Comparison of ENCODE assay signal across 1 cellular context in genomic region chr6:158853072-158853871, GRCh38.
TF ChIP-seq lines count a peak whose summit lies in the region.

No MANE protein-coding gene starts in this region.

TF ChIP-seq in K562, 482 proteins besides CTCF, POLR2A, EP300 and RAD21 (continued from another document and continues in another):
- TF ChIP-seq NONO (IDR thresholded peaks at IDR 0.05; ENCODE audit: low read depth in 2 of 2, low read length in 1 of 2) = peak in 1 of 2 experiments; percentile 73; a peak in 1 of 4 replicates
- TF ChIP-seq SMAD3 (CRISPR knock-in tag; conservative IDR thresholded peaks at IDR 0.05) = 0 out of 2 replicates have a peak, but pooled peaks have one; percentile 6
- no peak for TF ChIP-seq TFAM (CRISPR knock-in tag; conservative IDR thresholded peaks at IDR 0.05)
- TF ChIP-seq CBX2 (IDR thresholded peaks at IDR 0.05; ENCODE audit: insufficient read depth, low read length, poor library complexity, severe bottlenecking) = no peak
- TF ChIP-seq SMARCA4 (IDR thresholded peaks at IDR 0.05) = peak; percentile 100
- TF ChIP-seq BACH1 (tag; IDR thresholded peaks at IDR 0.05) = no peak
- TF ChIP-seq PCBP2 (IDR thresholded peaks at IDR 0.05; ENCODE audit: low read depth, low read length, poor library complexity, severe bottlenecking) = no peak
- no peak for TF ChIP-seq SRSF7 (optimal IDR thresholded peaks at IDR 0.05; ENCODE audit: low read depth, low read length)
- 0 out of 2 replicates have a peak, but pooled peaks have one; percentile 19 for TF ChIP-seq ZNF75A (CRISPR knock-in tag; IDR thresholded peaks at IDR 0.05)
- peak; percentile 97 for TF ChIP-seq THRB (CRISPR knock-in tag; conservative IDR thresholded peaks at IDR 0.05)
- TF ChIP-seq ATF7 (IDR thresholded peaks at IDR 0.05) = peak; percentile 92
- TF ChIP-seq CHD1 (IDR thresholded peaks at IDR 0.05; ENCODE audit: low read length) = peak; percentile 61
- peak; percentile 92 for TF ChIP-seq MCM3 (IDR thresholded peaks at IDR 0.05)
- no peak for TF ChIP-seq USF2 (CRISPR knock-in tag; IDR thresholded peaks at IDR 0.05)
- 0 out of 2 replicates have a peak, but pooled peaks have one; percentile 57 for TF ChIP-seq MXI1 (IDR thresholded peaks at IDR 0.05; ENCODE audit: low read depth, low read length)
- TF ChIP-seq CAMTA2 (CRISPR knock-in tag; conservative IDR thresholded peaks at IDR 0.05) = no peak
- no peak; the same call in 1 of the 2 replicates for TF ChIP-seq HDAC8 (tag; IDR thresholded peaks at IDR 0.05)
- TF ChIP-seq SRF (CRISPR knock-in tag; IDR thresholded peaks at IDR 0.05) = peak in 1 of 2 experiments; percentile 35; a peak in 2 of 4 replicates
- peak; percentile 97 for TF ChIP-seq KLF16 (IDR thresholded peaks at IDR 0.05)
- TF ChIP-seq SRSF1 (IDR thresholded peaks at IDR 0.05; ENCODE audit: low read depth, low read length) = no peak
- TF ChIP-seq ZNF282 (CRISPR knock-in tag; IDR thresholded peaks at IDR 0.05) = no peak
- peak; percentile 99 for TF ChIP-seq LEF1 (IDR thresholded peaks at IDR 0.05)
- no peak for TF ChIP-seq KDM5B (IDR thresholded peaks at IDR 0.05; ENCODE audit: insufficient replicate concordance, low read depth, low read length)
- peak; percentile 95; the same call in 1 of the 2 replicates for TF ChIP-seq HEY1 (CRISPR knock-in tag; IDR thresholded peaks at IDR 0.05; ENCODE audit: borderline replicate concordance)
- no peak for TF ChIP-seq ZFP30 (CRISPR knock-in tag; IDR thresholded peaks at IDR 0.05; ENCODE audit: borderline replicate concordance)
- no peak for TF ChIP-seq TCF15 (CRISPR knock-in tag; IDR thresholded peaks at IDR 0.05)
- TF ChIP-seq ZFP91 (CRISPR knock-in tag; IDR thresholded peaks at IDR 0.05) = peak; percentile 80
- TF ChIP-seq NR1H2 (CRISPR knock-in tag; IDR thresholded peaks at IDR 0.05) = no peak
- peak; percentile 95 for TF ChIP-seq TAF9B (IDR thresholded peaks at IDR 0.05; ENCODE audit: partially characterized antibody)
- no peak for TF ChIP-seq SREBF2 (CRISPR knock-in tag; IDR thresholded peaks at IDR 0.05)
- TF ChIP-seq ZNF277 (CRISPR knock-in tag; IDR thresholded peaks at IDR 0.05; ENCODE audit: borderline replicate concordance) = no peak
- no peak for TF ChIP-seq RREB1 (CRISPR knock-in tag; IDR thresholded peaks at IDR 0.05)
- peak in 1 of 2 experiments; percentile 96; a peak in 2 of 4 replicates for TF ChIP-seq ZNF318 (IDR thresholded peaks at IDR 0.05; ENCODE audit: borderline replicate concordance in 1 of 2, low read depth in 1 of 2)
- TF ChIP-seq JUN (IDR thresholded peaks at IDR 0.05; ENCODE audit: borderline replicate concordance, low read depth, low read length) = peak; percentile 94
- TF ChIP-seq JUN (CRISPR knock-in tag; IDR thresholded peaks at IDR 0.05; ENCODE audit: borderline replicate concordance) = peak; percentile 88; the same call in 1 of the 2 replicates
- no peak for TF ChIP-seq ERF (CRISPR knock-in tag; IDR thresholded peaks at IDR 0.05)
- peak; percentile 99 for TF ChIP-seq RNF2 (IDR thresholded peaks at IDR 0.05)
- TF ChIP-seq ZBED1 (IDR thresholded peaks at IDR 0.05) = peak; percentile 93
- peak; percentile 37; the same call in 1 of the 2 replicates for TF ChIP-seq THAP12 (CRISPR knock-in tag; IDR thresholded peaks at IDR 0.05)
- TF ChIP-seq ZNF232 (CRISPR knock-in tag; IDR thresholded peaks at IDR 0.05) = peak; percentile 83; the same call in 1 of the 2 replicates
- peak; percentile 56; the same call in 1 of the 2 replicates for TF ChIP-seq GTF2A2 (tag; IDR thresholded peaks at IDR 0.05)
- no peak for TF ChIP-seq XRCC3 (IDR thresholded peaks at IDR 0.05)
